Comparison of ENCODE assay signal across 8 cellular contexts in genomic region chr9:97412628-97413382, GRCh38. TPM values are rescaled to one million over a fixed set of nuclear protein-coding genes. Genes with fewer than 3 reads are reported as not detected.
A peak's percentile ranks its signal among the peaks of the same experiment; 100 is the strongest.
DNase-seq lines count a peak whose midpoint lies in the region; ATAC-seq lines count a peak whose summit lies in the region.

No MANE protein-coding gene starts in this region.

- ATAC-seq in HG02943 (IDR thresholded peaks at IDR 0.05; ENCODE audit: low read depth, unreplicated experiment) = peak; percentile 16

- H3K27me3 ChIP-seq in SJSA1 (replicated peaks) = 0 out of 2 replicates have a peak, but pooled peaks cover 8% of the 10 kb centered on the region
- no peaks in the 10 kb centered on the region for H3K27me3 ChIP-seq in esophagus (ENCODE audit: control insufficient read depth in 1 of 2, insufficient read depth in 2 of 2, low read length in 2 of 2)
- no peaks in the 10 kb centered on the region for H3K27me3 ChIP-seq in muscle layer of duodenum (ENCODE audit: low read depth, low read length)

- H3K27ac ChIP-seq in SJSA1 (no peak overlapping the region), esophagus (ENCODE audit: low read depth in 2 of 2, low read length in 1 of 2) (peak overlapping the region; percentile 85 to 90), muscle layer of duodenum (ENCODE audit: low read length) (peak overlapping the region; percentile 50)

- peaks cover 19% of the 10 kb centered on the region for H3K4me1 Mint-ChIP-seq in T-helper 2 cell treated with Interferon-gamma antibody and Interleukin-4, amounts not matched to agents 5 μg/mL and 100 μg/mL, for 36 hours (ENCODE audit: low read depth)

- WGBS in esophagus, 2 donors = 5 to 7% methylated on average over 16 of the region's 16 CpGs

- H3K9me3 Mint-ChIP-seq in T-helper 2 cell treated with Interferon-gamma antibody and Interleukin-4, amounts not matched to agents 5 μg/mL and 100 μg/mL, for 36 hours = peaks cover 3% of the 10 kb centered on the region

- peaks cover 4% of the 10 kb centered on the region; the same call in 1 of the 2 replicates for H3K36me3 ChIP-seq in SJSA1
- H3K36me3 ChIP-seq in esophagus (ENCODE audit: control insufficient read depth in 2 of 2, insufficient read depth in 2 of 2, low read length in 1 of 2) = no peaks in the 10 kb centered on the region
- H3K36me3 ChIP-seq in muscle layer of duodenum (ENCODE audit: control insufficient read depth in 1 of 2, insufficient read depth in 2 of 2, low read length in 2 of 2) = no peaks in the 10 kb centered on the region

- no peaks in the 10 kb centered on the region for H3K36me3 Mint-ChIP-seq in T-helper 2 cell treated with Interferon-gamma antibody and Interleukin-4, amounts not matched to agents 5 μg/mL and 100 μg/mL, for 36 hours (ENCODE audit: low read depth)

- peak overlapping the region; percentile 78 for H3K4me3 Mint-ChIP-seq in T-helper 2 cell treated with Interferon-gamma antibody and Interleukin-4, amounts not matched to agents 5 μg/mL and 100 μg/mL, for 36 hours

- H3K4me3 ChIP-seq in SJSA1 = peak overlapping the region; percentile 92
- H3K4me3 ChIP-seq in esophagus (ENCODE audit: low read depth in 1 of 2, low read length in 2 of 2) = peak overlapping the region; percentile 88 to 96
- H3K4me3 ChIP-seq in muscle layer of duodenum (ENCODE audit: low read depth in 1 of 2, low read length in 2 of 2) = peak overlapping the region; percentile 88 to 89

- H3K9me3 ChIP-seq in SJSA1 (replicated peaks) = no peaks in the 10 kb centered on the region
- H3K9me3 ChIP-seq in esophagus (ENCODE audit: control insufficient read depth in 2 of 2, insufficient read depth in 1 of 2, low read depth in 1 of 2, low read length in 1 of 2) = no peaks in the 10 kb centered on the region
- H3K9me3 ChIP-seq in muscle layer of duodenum (ENCODE audit: control insufficient read depth in 1 of 2, low read length in 2 of 2) = no peaks in the 10 kb centered on the region

- peak overlapping the region; percentile 55 for H3K27ac Mint-ChIP-seq in T-helper 2 cell treated with Interferon-gamma antibody and Interleukin-4, amounts not matched to agents 5 μg/mL and 100 μg/mL, for 36 hours

- DNase-seq in T-helper 2 cell treated with Interferon-gamma antibody and Interleukin-4, amounts not matched to agents 5 μg/mL and 100 μg/mL, for 36 hours (ENCODE audit: low spot score) = no peak
- no peak for DNase-seq in T-helper 2 cell
- DNase-seq in SJSA1 (ENCODE audit: low read depth in 1 of 2, low spot score in 2 of 2) = no peak
- DNase-seq in effector CD4-positive, alpha-beta T cell = no peak
- no peak for DNase-seq in HPDE6-E6E7 (ENCODE audit: extremely low spot score)

- H3K4me1 ChIP-seq in SJSA1 (replicated peaks) = peaks cover 13% of the 10 kb centered on the region; the same call in 1 of the 2 replicates
- no peaks in the 10 kb centered on the region for H3K4me1 ChIP-seq in esophagus (ENCODE audit: control insufficient read depth in 2 of 2, insufficient read depth in 2 of 2, low read length in 1 of 2)
- H3K4me1 ChIP-seq in muscle layer of duodenum (ENCODE audit: control insufficient read depth in 1 of 2, insufficient read depth in 2 of 2, low read length in 2 of 2) = peaks cover 4 to 5% of the 10 kb centered on the region in 2 donors

- H3K27me3 Mint-ChIP-seq in T-helper 2 cell treated with Interferon-gamma antibody and Interleukin-4, amounts not matched to agents 5 μg/mL and 100 μg/mL, for 36 hours (ENCODE audit: low read depth) = peaks cover 31% of the 10 kb centered on the region

RNA-seq across cellular contexts. Expression of gene TDRD7, which starts 0.9 kb away (rescaled TPM):
- total RNA-seq in SJSA1 (2014; rRNA removed; shearing (Covaris generic)) = 1.3 and 5.3 TPM in 2 replicates
- polyA plus RNA-seq in esophagus = 1 to 10 TPM; 5.2 to 6.7 TPM
